Comparison of ENCODE assay signal across 9 cellular contexts in the genomic region with DNA sequence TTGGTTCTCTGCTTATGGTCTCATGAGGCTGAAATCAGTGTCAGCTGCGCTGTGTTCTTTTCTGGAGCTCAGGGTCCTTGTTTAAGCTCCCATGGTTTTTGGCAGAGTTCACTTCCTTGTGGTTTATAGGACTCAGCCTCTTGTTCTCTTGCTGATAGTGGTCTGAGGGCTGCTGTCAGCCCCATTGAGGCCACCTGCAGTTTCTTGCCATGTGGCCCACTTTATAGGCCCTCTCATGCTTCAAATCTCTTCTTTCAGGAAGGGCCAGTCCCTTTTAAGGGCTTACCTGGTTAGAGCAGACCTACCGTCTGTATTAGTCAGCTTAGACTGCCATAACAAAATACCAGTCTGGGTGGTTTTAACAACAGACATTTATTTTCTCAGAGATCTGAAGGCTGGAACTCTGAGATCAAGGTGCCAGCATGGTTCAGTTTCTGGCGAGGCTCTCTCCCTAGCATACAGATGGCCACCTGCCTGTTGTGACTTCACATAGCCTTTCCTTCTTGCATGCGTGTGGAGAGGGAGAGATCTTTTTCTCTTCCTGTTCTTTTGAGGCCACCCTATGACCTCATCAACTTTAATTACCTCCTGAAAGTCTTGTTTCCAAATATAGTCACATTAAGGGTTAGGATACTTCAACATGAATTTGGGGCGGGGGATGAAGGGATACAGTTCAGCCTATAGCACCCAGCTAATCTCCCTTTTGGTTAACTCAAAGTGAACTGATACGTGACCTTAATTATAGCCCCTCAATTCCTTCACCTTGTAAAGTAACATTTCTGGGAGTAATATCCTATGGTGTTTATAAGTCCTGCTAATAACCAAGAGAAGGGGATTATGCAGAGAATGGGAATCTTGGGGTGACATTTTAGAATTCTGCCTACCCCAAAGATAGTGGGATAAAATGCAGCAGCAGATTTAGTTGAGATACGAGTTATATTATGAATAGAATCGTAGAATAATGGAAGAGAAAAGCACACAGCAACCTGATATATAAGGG.
DNase-seq lines count a peak whose midpoint lies in the region; ATAC-seq and TF ChIP-seq lines count a peak whose summit lies in the region.
"Had no signal": no experiment of that assay in that cellular context is flagged by ENCODE, and none has a peak within 500 bp of the region (broad histone marks: within the 10 kb centered on the region; RNA-seq: fewer than 3 reads in every experiment).

No MANE protein-coding gene starts in this region.

- TF ChIP-seq POLR2A in testis (IDR thresholded peaks at IDR 0.05) (no peak), Peyer's patch (IDR thresholded peaks at IDR 0.05) (no peak)

- 75 to 78% methylated on average over 8 of the region's 8 CpGs for WGBS in testis, 2 donors

- intact Hi-C loops in left cardiac atrium (cut with DNase I) = no loop called here
- intact Hi-C loops in testis (cut with DNase I; ENCODE audit: low total_unique reads) = no loop called here

- H3K9me3 ChIP-seq in SJCRH30 (replicated peaks) (no peaks in the 10 kb centered on the region), testis (no peaks in the 10 kb centered on the region), Peyer's patch (no peaks in the 10 kb centered on the region)

- H3K4me1 ChIP-seq in SJCRH30 (peaks cover 21% of the 10 kb centered on the region), testis (no peaks in the 10 kb centered on the region), Peyer's patch (peaks cover 0 to 20% (median 4%) of the 10 kb centered on the region in 4 donors)

- DNase-seq in SIG-M5 treated with dmso at 0.1 percent for 504 hours (lab: John Stamatoyannopoulos, UW; ENCODE audit: unreplicated experiment) (peak; percentile 6), SIG-M5 (lab: John Stamatoyannopoulos, UW) (no peak), SJCRH30 (peak; percentile 68 to 88), left cardiac atrium (no peak), testis (peak; percentile 71), H7 (no peak), Peyer's patch (no peak)
- no peak for DNase-seq in activated CD4-positive, alpha-beta T cell treated with anti-CD3 and anti-CD28 coated beads for 1 hour

- ATAC-seq in left cardiac atrium = peak; percentile 78 to 88

- H3K27me3 ChIP-seq in SJCRH30 (no peaks in the 10 kb centered on the region), testis (no peaks in the 10 kb centered on the region), H7 (ENCODE audit: control insufficient read depth, insufficient read depth, low read length) (no peaks in the 10 kb centered on the region), Peyer's patch (no peaks in the 10 kb centered on the region)

- peak overlapping the region; percentile 17; the same call in 1 of the 2 replicates for H3K27ac ChIP-seq in SJCRH30
- peak overlapping the region in 1 of 2 donors; percentile 51 for H3K27ac ChIP-seq in testis
- H3K27ac ChIP-seq in Peyer's patch = peak overlapping the region in 1 of 4 donors; percentile 14

- TF ChIP-seq CTCF in testis (IDR thresholded peaks at IDR 0.05) (no peak), Peyer's patch (IDR thresholded peaks at IDR 0.05) (no peak)

- no peak overlapping the region for H3K4me3 ChIP-seq in SJCRH30
- H3K4me3 ChIP-seq in testis = no peak overlapping the region
- H3K4me3 ChIP-seq in H7 (ENCODE audit: insufficient read depth, low read depth, low read length) = no peak overlapping the region
- no peak overlapping the region for H3K4me3 ChIP-seq in Peyer's patch
- H3K4me3 ChIP-seq: skin epidermis had no signal

- H3K36me3 ChIP-seq in SJCRH30 (no peaks in the 10 kb centered on the region; the same call in 1 of the 2 replicates), testis (ENCODE audit: low read depth, missing control alignments) (no peaks in the 10 kb centered on the region), H7 (replicated peaks; ENCODE audit: control insufficient read depth, insufficient read depth, low read length) (no peaks in the 10 kb centered on the region), Peyer's patch (no peaks in the 10 kb centered on the region)

Comparison
In these comparisons a context has a peak if more than half of its experiments do, and no peak if none do; other contexts are left out.
1. DNase-seq: peak in SIG-M5 treated with dmso at 0.1 percent for 504 hours (single experiment), SJCRH30 (2 of 2) and testis (single experiment); none in SIG-M5 (single experiment), left cardiac atrium (single experiment), H7 (single experiment), activated CD4-positive, alpha-beta T cell treated with anti-CD3 and anti-CD28 coated beads for 1 hour (single experiment) and Peyer's patch (0 of 3).